8 cellular contexts compared by ENCODE assay signal in the genomic region with DNA sequence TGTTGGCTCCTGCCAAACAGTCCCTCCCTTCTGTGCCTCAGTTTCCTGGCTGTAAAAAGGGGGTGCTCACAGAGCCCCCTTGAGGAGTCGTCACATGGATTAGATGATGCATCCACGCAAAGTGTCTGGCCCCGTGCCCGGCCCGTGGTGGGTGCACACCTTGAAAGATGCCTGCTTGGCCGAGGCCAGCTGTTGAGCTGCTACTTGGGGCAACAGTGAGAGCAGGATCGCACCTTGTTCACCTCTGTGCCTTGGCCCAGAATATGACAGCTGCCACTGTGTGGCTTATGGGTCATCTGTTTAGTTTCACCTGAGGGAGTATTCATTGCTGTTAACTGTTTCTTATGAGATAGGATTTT. TPM values are rescaled to one million over a fixed set of nuclear protein-coding genes. Genes with fewer than 3 reads are reported as not detected.
DNase-seq lines count a peak whose midpoint lies in the region; TF ChIP-seq lines count a peak whose summit lies in the region.

No MANE protein-coding gene starts in this region.

- in situ Hi-C loops in GM13976 (cut with MboI; ENCODE audit: low sequenced_read_pairs, unreplicated experiment): no loop called here

- H3K27ac ChIP-seq in colonic mucosa: no peak overlapping the region
- peak overlapping the region; percentile 69 to 75 for H3K27ac ChIP-seq in prostate gland

- no peak overlapping the region for H3K27ac Mint-ChIP-seq in T-helper 1 cell treated with Interleukin-12 subunit alpha and Interleukin-12 subunit beta and Interleukin-4 antibody, amounts not matched to agents 30 μg/mL and 1 μg/mL, for 36 hours

- peaks cover 18% of the 10 kb centered on the region for H3K4me1 Mint-ChIP-seq in T-helper 1 cell treated with Interleukin-12 subunit alpha and Interleukin-12 subunit beta and Interleukin-4 antibody, amounts not matched to agents 30 μg/mL and 1 μg/mL, for 36 hours (ENCODE audit: low read depth)

- intact Hi-C loops in colonic mucosa (cut with DNase I) (no loop called here), prostate gland (cut with DNase I) (no loop called here), posterior cingulate gyrus (cut with DNase I) (no loop called here)

- H3K9me3 ChIP-seq in colonic mucosa (no peaks in the 10 kb centered on the region), prostate gland (no peaks in the 10 kb centered on the region)

- H3K4me1 ChIP-seq in colonic mucosa (peaks cover 14% of the 10 kb centered on the region), prostate gland (replicated peaks) (peaks cover 16% of the 10 kb centered on the region)

- WGBS in prostate gland: 14% methylated on average over 7 of the region's 7 CpGs

- peak overlapping the region in 1 of 2 donors; percentile 30 for H3K9ac ChIP-seq in colonic mucosa (ENCODE audit: low read depth in 2 of 2, low read length in 2 of 2)

- TF ChIP-seq CTCF in colonic mucosa (IDR thresholded peaks at IDR 0.05): no peak
- no peak for TF ChIP-seq CTCF in prostate gland (IDR thresholded peaks at IDR 0.05)
- TF ChIP-seq CTCF in GM13976 (IDR thresholded peaks at IDR 0.05; ENCODE audit: borderline replicate concordance, control extremely low read depth, extremely low read depth, insufficient read depth, missing control alignments): no peak

- H3K4me3 ChIP-seq in colonic mucosa: peak overlapping the region; percentile 23
- peak overlapping the region; percentile 22 to 29 for H3K4me3 ChIP-seq in prostate gland

- no peaks in the 10 kb centered on the region for H3K27me3 Mint-ChIP-seq in T-helper 1 cell treated with Interleukin-12 subunit alpha and Interleukin-12 subunit beta and Interleukin-4 antibody, amounts not matched to agents 30 μg/mL and 1 μg/mL, for 36 hours (ENCODE audit: low read depth)

- TF ChIP-seq POLR2A in prostate gland (IDR thresholded peaks at IDR 0.05): no peak

- DNase-seq in T-helper 1 cell: no peak
- DNase-seq in HT-29 (ENCODE audit: low spot score): peak; percentile 27
- DNase-seq in colonic mucosa: no peak
- DNase-seq in prostate gland (ENCODE audit: low spot score): no peak
- DNase-seq in posterior cingulate gyrus: no peak
- no peak for DNase-seq in GM13976 (ENCODE audit: low spot score)
- DNase-seq in HCEC 1CT: no peak

- H3K36me3 ChIP-seq in colonic mucosa: no peaks in the 10 kb centered on the region
- H3K36me3 ChIP-seq in prostate gland: no peaks in the 10 kb centered on the region

- no peaks in the 10 kb centered on the region for H3K9me3 Mint-ChIP-seq in T-helper 1 cell treated with Interleukin-12 subunit alpha and Interleukin-12 subunit beta and Interleukin-4 antibody, amounts not matched to agents 30 μg/mL and 1 μg/mL, for 36 hours

- H3K4me3 Mint-ChIP-seq in T-helper 1 cell treated with Interleukin-12 subunit alpha and Interleukin-12 subunit beta and Interleukin-4 antibody, amounts not matched to agents 30 μg/mL and 1 μg/mL, for 36 hours: peak overlapping the region; percentile 65

- no peaks in the 10 kb centered on the region for H3K36me3 Mint-ChIP-seq in T-helper 1 cell treated with Interleukin-12 subunit alpha and Interleukin-12 subunit beta and Interleukin-4 antibody, amounts not matched to agents 30 μg/mL and 1 μg/mL, for 36 hours (ENCODE audit: low read depth)

- H3K27me3 ChIP-seq in colonic mucosa: no peaks in the 10 kb centered on the region
- no peaks in the 10 kb centered on the region for H3K27me3 ChIP-seq in prostate gland (replicated peaks; ENCODE audit: insufficient read depth)

RNA-seq across cellular contexts. Expression of a gene that starts 17.7 kb away (rescaled TPM):
- 4.1 and 4.7 TPM in 2 replicates for total RNA-seq in HT-29 (2014; rRNA removed; shearing (Covaris generic))
- total RNA-seq in colonic mucosa (10 to 100 TPM in 1 of 2 donors, 1 to 10 TPM in 1; 7.6 to 10.3 TPM), prostate gland (10 to 100 TPM in 1 of 2 donors, 1 to 10 TPM in 1; 6.7 to 24.4 TPM)
